In genomic region chr3:8853081-8853480, GRCh38 we compare ENCODE assay signal across 18 cellular contexts.
"Had no signal": no experiment of that assay in that cellular context is flagged by ENCODE, and none has a peak within 500 bp of the region (broad histone marks: within the 10 kb centered on the region; RNA-seq: fewer than 3 reads in every experiment).

No MANE protein-coding gene starts in this region.

- H3K4me1 ChIP-seq: body of pancreas had no signal

- H3K4me3 Mint-ChIP-seq: activated B cell treated with CpG ODN at 0.5 μM for 24 hours; activated naive CD4-positive, alpha-beta T cell treated with anti-CD3 and anti-CD28 coated beads, Interleukin-2, amount 10 ng/mL, durations not matched to agents 7 days and 5 days; activated T-cell treated with anti-CD3 and anti-CD28 coated beads, Interleukin-2, amount 50 U/mL, for 72 hours; dendritic cell treated with granulocyte-macrophage colony-stimulating factor and Interleukin-4, amounts not matched to agents 40 ng/mL and 50 ng/mL, for 4 days; mesothelial cell of epicardium; natural killer cell had no signal

- ATAC-seq: activated T-cell treated with anti-CD3 and anti-CD28 coated beads, Interleukin-2, amount 50 U/mL, for 72 hours; body of pancreas; gastrocnemius medialis; left colon; natural killer cell; stimulated activated naive CD8-positive, alpha-beta T cell treated with anti-CD3 and anti-CD28 coated beads, Interleukin-15, Interleukin-2, amounts not matched to agents 100 U/mL and 50 U/mL, for 24 hours had no signal

- H3K9me3 ChIP-seq: body of pancreas, gastrocnemius medialis had no signal

- H3K9me3 Mint-ChIP-seq: activated B cell treated with CpG ODN at 0.5 μM for 24 hours; activated naive CD4-positive, alpha-beta T cell treated with anti-CD3 and anti-CD28 coated beads, Interleukin-2, amount 10 ng/mL, durations not matched to agents 7 days and 5 days; activated T-cell treated with anti-CD3 and anti-CD28 coated beads, Interleukin-2, amount 50 U/mL, for 72 hours; dendritic cell treated with granulocyte-macrophage colony-stimulating factor and Interleukin-4, amounts not matched to agents 40 ng/mL and 50 ng/mL, for 4 days; mesothelial cell of epicardium; natural killer cell had no signal

- H3K4me1 Mint-ChIP-seq: activated B cell treated with CpG ODN at 0.5 μM for 24 hours; activated naive CD4-positive, alpha-beta T cell treated with anti-CD3 and anti-CD28 coated beads, Interleukin-2, amount 10 ng/mL, durations not matched to agents 7 days and 5 days; natural killer cell had no signal

- DNase-seq: activated B cell treated with CpG ODN at 0.5 μM for 24 hours; activated CD4-positive, alpha-beta T cell treated with anti-CD3 and anti-CD28 coated beads for 4 hours; activated CD4-positive, alpha-beta T cell treated with anti-CD3 and anti-CD28 coated beads, Interleukin-2, amount 50 U/mL, for 48 hours; activated effector memory CD4-positive, alpha-beta T cell treated with Interleukin-2 at 50 U/mL for 16 hours; activated naive CD4-positive, alpha-beta T cell treated with anti-CD3 and anti-CD28 coated beads, Interleukin-2, amount 10 ng/mL, durations not matched to agents 7 days and 5 days; activated T-cell treated with anti-CD3 and anti-CD28 coated beads, Interleukin-2, amount 50 U/mL, for 72 hours; body of pancreas; effector CD4-positive, alpha-beta T cell; gastrocnemius medialis; left colon; natural killer cell; stimulated activated CD4-positive, alpha-beta T cell treated with anti-CD3 and anti-CD28 coated beads, Interleukin-4, amount 100 ng/mL, for 4 hours; stimulated activated naive CD8-positive, alpha-beta T cell treated with anti-CD3 and anti-CD28 coated beads, Interleukin-15, Interleukin-2, amounts not matched to agents 100 U/mL and 50 U/mL, for 24 hours; T1000 had no signal

- H3K27ac Mint-ChIP-seq: activated B cell treated with CpG ODN at 0.5 μM for 24 hours; activated naive CD4-positive, alpha-beta T cell treated with anti-CD3 and anti-CD28 coated beads, Interleukin-2, amount 10 ng/mL, durations not matched to agents 7 days and 5 days; activated T-cell treated with anti-CD3 and anti-CD28 coated beads, Interleukin-2, amount 50 U/mL, for 72 hours; dendritic cell treated with granulocyte-macrophage colony-stimulating factor and Interleukin-4, amounts not matched to agents 40 ng/mL and 50 ng/mL, for 4 days; mesothelial cell of epicardium; natural killer cell had no signal

- H3K4me3 ChIP-seq: body of pancreas, cardiac muscle cell, gastrocnemius medialis, lung had no signal

- H3K27ac ChIP-seq: body of pancreas, cardiac muscle cell, gastrocnemius medialis had no signal

- H3K36me3 ChIP-seq: cardiac muscle cell, gastrocnemius medialis had no signal

- H3K27me3 ChIP-seq: body of pancreas, cardiac muscle cell, gastrocnemius medialis had no signal

- H3K27me3 Mint-ChIP-seq: activated B cell treated with CpG ODN at 0.5 μM for 24 hours; activated naive CD4-positive, alpha-beta T cell treated with anti-CD3 and anti-CD28 coated beads, Interleukin-2, amount 10 ng/mL, durations not matched to agents 7 days and 5 days; dendritic cell treated with granulocyte-macrophage colony-stimulating factor and Interleukin-4, amounts not matched to agents 40 ng/mL and 50 ng/mL, for 4 days had no signal

- H3K36me3 Mint-ChIP-seq: activated naive CD4-positive, alpha-beta T cell treated with anti-CD3 and anti-CD28 coated beads, Interleukin-2, amount 10 ng/mL, durations not matched to agents 7 days and 5 days; mesothelial cell of epicardium; natural killer cell had no signal
